ENCODE assay signal across 18 cellular contexts in the genomic region with DNA sequence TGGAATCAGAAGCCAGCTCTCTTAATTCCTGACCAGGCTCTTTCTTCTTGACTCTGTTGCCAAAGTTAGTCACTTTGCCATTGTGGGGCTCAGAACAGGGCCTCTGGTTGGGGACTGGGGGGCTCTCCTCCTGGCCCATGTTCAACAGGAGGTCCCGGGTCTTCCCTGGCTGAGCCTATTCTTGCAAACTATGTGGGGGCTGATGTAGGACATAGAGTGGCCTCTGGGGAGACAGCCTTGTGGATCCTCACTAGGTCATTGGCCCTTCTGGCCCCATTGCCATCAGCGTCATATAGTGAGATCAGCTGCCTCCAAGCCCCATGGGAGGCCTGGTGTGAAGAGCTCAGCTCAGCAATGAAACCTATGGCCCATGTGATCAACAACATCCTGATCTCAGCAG.
DNase-seq lines count a peak whose midpoint lies in the region; ATAC-seq lines count a peak whose summit lies in the region.
"Had no signal": no experiment of that assay in that cellular context is flagged by ENCODE, and none has a peak within 500 bp of the region (broad histone marks: within the 10 kb centered on the region; RNA-seq: fewer than 3 reads in every experiment).

No MANE protein-coding gene starts in this region.

- H3K27ac ChIP-seq in HUES48 (ENCODE audit: low read depth, low read length), result peak overlapping the region; percentile 65
- peak overlapping the region; percentile 6 for H3K27ac ChIP-seq in temporal lobe (ENCODE audit: low read depth, low read length)
- H3K27ac ChIP-seq: BLaER1, HL-60 had no signal

- ATAC-seq in stimulated activated naive CD8-positive, alpha-beta T cell treated with anti-CD3 and anti-CD28 coated beads, Interleukin-15, amount 100 ng/mL, for 72 hours, result no peak

- peaks cover 55% of the 10 kb centered on the region for H3K27me3 Mint-ChIP-seq in stimulated activated naive CD8-positive, alpha-beta T cell treated with anti-CD3 and anti-CD28 coated beads, Interleukin-15, amount 100 ng/mL, for 72 hours

- no peak overlapping the region for H3K4me3 Mint-ChIP-seq in stimulated activated naive CD8-positive, alpha-beta T cell treated with anti-CD3 and anti-CD28 coated beads, Interleukin-15, amount 100 ng/mL, for 72 hours

- no peak overlapping the region for H3K4me3 ChIP-seq in HUES48 (ENCODE audit: low read depth, low read length)
- H3K4me3 ChIP-seq: BLaER1, HAP-1 had no signal

- H3K27ac Mint-ChIP-seq in stimulated activated naive CD8-positive, alpha-beta T cell treated with anti-CD3 and anti-CD28 coated beads, Interleukin-15, amount 100 ng/mL, for 72 hours, result no peak overlapping the region

- peaks cover 82% of the 10 kb centered on the region for H3K27me3 ChIP-seq in HUES48 (ENCODE audit: control insufficient read depth, insufficient read depth, low read length)

- H3K36me3 ChIP-seq in HUES48 (ENCODE audit: control insufficient read depth, insufficient read depth, low read length), result no peaks in the 10 kb centered on the region
- H3K36me3 ChIP-seq: BLaER1, HAP-1 had no signal

- no peak overlapping the region for H3K9ac ChIP-seq in HUES48 (ENCODE audit: low read depth, low read length)
- H3K9ac ChIP-seq: BLaER1 had no signal

- no peaks in the 10 kb centered on the region for H3K9me3 Mint-ChIP-seq in stimulated activated naive CD8-positive, alpha-beta T cell treated with anti-CD3 and anti-CD28 coated beads, Interleukin-15, amount 100 ng/mL, for 72 hours
- H3K9me3 Mint-ChIP-seq: CD8-positive, alpha-beta memory T cell had no signal

- peak; percentile 41 for DNase-seq in activated CD8-positive, alpha-beta memory T cell treated with anti-CD3 and anti-CD28 coated beads, Interleukin-2, amount 50 U/mL, for 48 hours
- no peak for DNase-seq in activated CD8-positive, alpha-beta memory T cell treated with anti-CD3 and anti-CD28 coated beads, Interleukin-2, amount 50 U/mL, for 4 hours
- DNase-seq in ecto neural progenitor cell (ENCODE audit: low spot score) (peak; percentile 19), HuH-7 (ENCODE audit: low spot score) (no peak), H4 (ENCODE audit: low spot score) (no peak)
- no peak for DNase-seq in stimulated activated naive CD8-positive, alpha-beta T cell treated with anti-CD3 and anti-CD28 coated beads, Interleukin-15, amount 100 ng/mL, for 72 hours
- DNase-seq: CD8-positive, alpha-beta memory T cell; DND-41; KBM-7; NCI-H1436; NCI-H2029; NCI-H2171 treated with DMSO at 0.1 percent for 48 hours; NCI-H774 had no signal

- peaks cover 28% of the 10 kb centered on the region for H3K4me1 ChIP-seq in HUES48 (ENCODE audit: control insufficient read depth, insufficient read depth, low read length)
- H3K4me1 ChIP-seq: HAP-1 had no signal

- H3K4me1 Mint-ChIP-seq in stimulated activated naive CD8-positive, alpha-beta T cell treated with anti-CD3 and anti-CD28 coated beads, Interleukin-15, amount 100 ng/mL, for 72 hours, result peaks cover 22% of the 10 kb centered on the region

- no peaks in the 10 kb centered on the region for H3K9me3 ChIP-seq in HUES48 (ENCODE audit: control insufficient read depth, insufficient read depth, low read length)
- H3K9me3 ChIP-seq: HAP-1 had no signal

Comparison
In these comparisons a context has a peak if more than half of its experiments do, and no peak if none do; other contexts are left out.
1. DNase-seq: peak in activated CD8-positive, alpha-beta memory T cell treated with anti-CD3 and anti-CD28 coated beads, Interleukin-2, amount 50 U/mL, for 48 hours (single experiment) and ecto neural progenitor cell (single experiment); none in activated CD8-positive, alpha-beta memory T cell treated with anti-CD3 and anti-CD28 coated beads, Interleukin-2, amount 50 U/mL, for 4 hours (single experiment), HuH-7 (single experiment), H4 (single experiment) and stimulated activated naive CD8-positive, alpha-beta T cell treated with anti-CD3 and anti-CD28 coated beads, Interleukin-15, amount 100 ng/mL, for 72 hours (0 of 2).